Comparison of ENCODE assay signal across 8 cellular contexts in genomic region chr6:137094411-137095008, GRCh38.
DNase-seq lines count a peak whose midpoint lies in the region; ATAC-seq lines count a peak whose summit lies in the region.

No MANE protein-coding gene starts in this region.

- DNase-seq in DMS79 (lab: John Stamatoyannopoulos, UW) (peak; percentile 1), NCI-H69 (lab: John Stamatoyannopoulos, UW) (peak; percentile 78), memory B cell (ENCODE audit: low spot score in 2 of 2) (peak; percentile 50 to 68)
- DNase-seq in activated CD4-positive, alpha-beta T cell treated with anti-CD3 and anti-CD28 coated beads, Interleukin-2, amount 50 U/mL, for 1 hour: peak; percentile 47
- DNase-seq in effector memory CD8-positive, alpha-beta T cell: peak; percentile 54 to 68 (median 57)
- DNase-seq in stimulated activated CD8-positive, alpha-beta memory T cell treated with anti-CD3 and anti-CD28 coated beads, Interleukin-7, amount 100 ng/mL, for 4 hours (ENCODE audit: low read depth in 2 of 2): peak; percentile 21 to 28

- H3K36me3 Mint-ChIP-seq in effector memory CD8-positive, alpha-beta T cell (ENCODE audit: insufficient read depth): no peaks in the 10 kb centered on the region
- no peaks in the 10 kb centered on the region for H3K36me3 Mint-ChIP-seq in memory B cell

- H3K27ac Mint-ChIP-seq in effector memory CD8-positive, alpha-beta T cell: no peak overlapping the region
- peak overlapping the region; percentile 43 for H3K27ac Mint-ChIP-seq in memory B cell

- no peaks in the 10 kb centered on the region for H3K9me3 Mint-ChIP-seq in effector memory CD8-positive, alpha-beta T cell
- H3K9me3 Mint-ChIP-seq in memory B cell: no peaks in the 10 kb centered on the region

- peaks cover 14 to 19% of the 10 kb centered on the region in 2 donors for H3K4me1 Mint-ChIP-seq in effector memory CD8-positive, alpha-beta T cell (ENCODE audit: low read depth in 2 of 2)
- H3K4me1 Mint-ChIP-seq in memory B cell: peaks cover 34% of the 10 kb centered on the region

- peak overlapping the region; percentile 37 to 39 for H3K4me3 Mint-ChIP-seq in effector memory CD8-positive, alpha-beta T cell
- H3K4me3 Mint-ChIP-seq in memory B cell: peak overlapping the region; percentile 21

- H3K27me3 Mint-ChIP-seq in effector memory CD8-positive, alpha-beta T cell: peaks cover 6 to 11% of the 10 kb centered on the region in 2 donors
- no peaks in the 10 kb centered on the region for H3K27me3 Mint-ChIP-seq in memory B cell

- ATAC-seq in HG02610 (IDR thresholded peaks at IDR 0.05; ENCODE audit: unreplicated experiment) (peak; percentile 25), memory B cell (ENCODE audit: low read depth) (peak; percentile 35), HG02678 (IDR thresholded peaks at IDR 0.05; ENCODE audit: unreplicated experiment) (no peak)
- peak; percentile 71 for ATAC-seq in effector memory CD8-positive, alpha-beta T cell (replicated peaks)

Comparison
In these comparisons a context has a peak if more than half of its experiments do, and no peak if none do; other contexts are left out.
1. DNase-seq: peak in every context shown above with its lines; median percentile 78 in NCI-H69; 59 in memory B cell; 57 in effector memory CD8-positive, alpha-beta T cell; 47 in activated CD4-positive, alpha-beta T cell treated with anti-CD3 and anti-CD28 coated beads, Interleukin-2, amount 50 U/mL, for 1 hour; 24 in stimulated activated CD8-positive, alpha-beta memory T cell treated with anti-CD3 and anti-CD28 coated beads, Interleukin-7, amount 100 ng/mL, for 4 hours; 1 in DMS79.